Comparison of ENCODE assay signal across 11 cellular contexts in genomic region chr20:39004508-39004907, GRCh38. TPM values are rescaled to one million over a fixed set of nuclear protein-coding genes. Genes with fewer than 3 reads are reported as not detected.
A peak's percentile ranks its signal among the peaks of the same experiment; 100 is the strongest.
DNase-seq lines count a peak whose midpoint lies in the region; ATAC-seq and TF ChIP-seq lines count a peak whose summit lies in the region.
"Had no signal": no experiment of that assay in that cellular context is flagged by ENCODE, and none has a peak within 500 bp of the region (broad histone marks: within the 10 kb centered on the region; RNA-seq: fewer than 3 reads in every experiment).

No MANE protein-coding gene starts in this region.

- no peak overlapping the region for H3K4me3 ChIP-seq in mucosa of descending colon
- H3K4me3 ChIP-seq: A549 had no signal

- intact Hi-C loops in mucosa of descending colon (cut with DNase I, micrococcal nuclease), result no loop called here

- no peak for TF ChIP-seq CTCF in mucosa of descending colon (IDR thresholded peaks at IDR 0.05)

- H3K4me1 ChIP-seq in mucosa of descending colon (ENCODE audit: low read depth), result peaks cover 5% of the 10 kb centered on the region
- H3K4me1 ChIP-seq: A549 had no signal

- H3K4me1 Mint-ChIP-seq in T-helper 17 cell, result peaks cover 33% of the 10 kb centered on the region

- H3K36me3 Mint-ChIP-seq in T-helper 17 cell (ENCODE audit: low read depth), result peaks cover 17% of the 10 kb centered on the region

- H3K4me3 Mint-ChIP-seq in T-helper 17 cell, result peak overlapping the region; percentile 49

- peak overlapping the region; percentile 87 for H3K27ac Mint-ChIP-seq in T-helper 17 cell

- no peaks in the 10 kb centered on the region for H3K36me3 ChIP-seq in mucosa of descending colon (ENCODE audit: low read depth)

- H3K27me3 Mint-ChIP-seq in T-helper 17 cell, result no peaks in the 10 kb centered on the region

- ATAC-seq in T-helper 17 cell (peak; percentile 69), mucosa of descending colon (peak; percentile 86), GM18861 (IDR thresholded peaks at IDR 0.05; ENCODE audit: unreplicated experiment) (no peak), HG02973 (IDR thresholded peaks at IDR 0.05; ENCODE audit: unreplicated experiment) (no peak), GM18502 (IDR thresholded peaks at IDR 0.05; ENCODE audit: poor library complexity, unreplicated experiment) (no peak)
- ATAC-seq: A549 had no signal

- DNase-seq in NCI-H1092 treated with DMSO at 0.1 percent for 48 hours (lab: John Stamatoyannopoulos, UW), result peak; percentile 36
- no peak for DNase-seq in NCI-H1092 (lab: John Stamatoyannopoulos, UW)
- peak; percentile 75 for DNase-seq in NCI-H1417 treated with DMSO at 0.1 percent for 48 hours (lab: John Stamatoyannopoulos, UW)
- DNase-seq in T-helper 17 cell, result peak in 1 of 3 donors; percentile 9
- DNase-seq in mucosa of descending colon, result peak; percentile 79 to 85 (median 79)
- DNase-seq: kidney glomerular epithelial cell, NCI-H1694 treated with DMSO at 0.1 percent for 48 hours had no signal

- H3K9me3 ChIP-seq in T-helper 17 cell (ENCODE audit: control insufficient read depth, low read length, poor library complexity, severe bottlenecking) (no peaks in the 10 kb centered on the region), mucosa of descending colon (no peaks in the 10 kb centered on the region)
- H3K9me3 ChIP-seq: A549 had no signal

RNA-seq across cellular contexts. Expression of gene DHX35, which starts 42.4 kb away (rescaled TPM):
- total RNA-seq in T-helper 17 cell (1 to 10 TPM; 8.0 to 9.9 TPM), mucosa of descending colon (10 to 100 TPM; 14.8 to 16.4 (median 16.3) TPM)

Comparison
In these comparisons a context has a peak if more than half of its experiments do, and no peak if none do; other contexts are left out.
1. ATAC-seq: peak in T-helper 17 cell (single experiment) and mucosa of descending colon (single experiment); none in GM18861 (single experiment), HG02973 (single experiment) and GM18502 (single experiment).